ENCODE assay signal across 8 cellular contexts in genomic region chr11:126282361-126282741, GRCh38. TPM values are rescaled to one million over a fixed set of nuclear protein-coding genes. Genes with fewer than 3 reads are reported as not detected.
DNase-seq lines count a peak whose midpoint lies in the region; ATAC-seq and TF ChIP-seq lines count a peak whose summit lies in the region.

No MANE protein-coding gene starts in this region.

- intact Hi-C loops in posterior cingulate gyrus (cut with DNase I), result no loop called here

- H3K4me3 ChIP-seq in SJSA1, result peak overlapping the region; percentile 66

- H3K27me3 Mint-ChIP-seq in HFFc6 (ENCODE audit: insufficient read depth), result no peaks in the 10 kb centered on the region; the same call in 1 of the 2 replicates

- no peak for ATAC-seq in HG02973 (IDR thresholded peaks at IDR 0.05; ENCODE audit: unreplicated experiment)

- peaks cover 31% of the 10 kb centered on the region for H3K4me1 Mint-ChIP-seq in HFFc6 (ENCODE audit: low read depth)

- no peak overlapping the region for H3K27ac ChIP-seq in SJSA1

- H3K4me3 Mint-ChIP-seq in HFFc6, result peak overlapping the region; percentile 90

- TF ChIP-seq CTCF in HFFc6 (IDR thresholded peaks at IDR 0.05), result no peak

- no peaks in the 10 kb centered on the region for H3K9me3 Mint-ChIP-seq in HFFc6

- H3K9me3 ChIP-seq in SJSA1 (replicated peaks), result no peaks in the 10 kb centered on the region

- peak overlapping the region; percentile 89 for H3K27ac Mint-ChIP-seq in HFFc6

- peaks cover 8% of the 10 kb centered on the region for H3K36me3 Mint-ChIP-seq in HFFc6 (ENCODE audit: low read depth)

- no peaks in the 10 kb centered on the region for H3K36me3 ChIP-seq in SJSA1

- peaks cover 8% of the 10 kb centered on the region; the same call in 1 of the 2 replicates for H3K4me1 ChIP-seq in SJSA1 (replicated peaks)

- H3K27me3 ChIP-seq in SJSA1 (replicated peaks), result no peaks in the 10 kb centered on the region

- DNase-seq in COR-L47 (lab: John Stamatoyannopoulos, UW), result peak; percentile 48
- peak; percentile 11 for DNase-seq in HFFc6
- DNase-seq in SJSA1 (ENCODE audit: low read depth in 1 of 2, low spot score in 2 of 2), result no peak
- DNase-seq in astrocyte of the hippocampus (ENCODE audit: low read depth, low spot score), result peak; percentile 66
- DNase-seq in hepatic stellate cell (ENCODE audit: low spot score), result peak; percentile 61
- peak in 9 of 10 donors; percentile 30 to 92 (median 45) for DNase-seq in posterior cingulate gyrus
- DNase-seq in HCEC 1CT, result no peak

RNA-seq across cellular contexts. Expression of gene TIRAP, which starts 0.5 kb away (rescaled TPM):
- total RNA-seq in HFFc6 (2021; fragmentation: NEBNext Ultra II Directional; extraction: Animal tissue kit (Norgen Biotek cat#: 25700)), result 1 to 10 TPM; 7.6 to 9.7 (median 8.2) TPM
- 1.4 and 1.7 TPM in 2 replicates for total RNA-seq in SJSA1 (2014; rRNA removed; shearing (Covaris generic))

RNA-seq across cellular contexts. Expression of gene FOXRED1, which starts 13.4 kb away (rescaled TPM):
- total RNA-seq in HFFc6 (2021; fragmentation: NEBNext Ultra II Directional; extraction: Animal tissue kit (Norgen Biotek cat#: 25700)), result 10 to 100 TPM; 10.4 to 15.9 (median 14.9) TPM
- total RNA-seq in SJSA1 (2014; rRNA removed; shearing (Covaris generic)), result 12.8 and 14.8 TPM in 2 replicates

RNA-seq across cellular contexts. Expression of gene SRPRA, which starts 13.7 kb away (rescaled TPM):
- 100 to 1,000 TPM; 153 to 177 (median 162) TPM for total RNA-seq in HFFc6 (2021; fragmentation: NEBNext Ultra II Directional; extraction: Animal tissue kit (Norgen Biotek cat#: 25700))
- 70.6 and 85.1 TPM in 2 replicates for total RNA-seq in SJSA1 (2014; rRNA removed; shearing (Covaris generic))

RNA-seq across cellular contexts. Expression of gene DCPS, which starts 21.5 kb away (rescaled TPM):
- total RNA-seq in HFFc6 (2021; fragmentation: NEBNext Ultra II Directional; extraction: Animal tissue kit (Norgen Biotek cat#: 25700)), result 10 to 100 TPM; 19.0 to 26.6 (median 24.3) TPM
- 8.1 and 13.5 TPM in 2 replicates for total RNA-seq in SJSA1 (2014; rRNA removed; shearing (Covaris generic))

Comparison
In these comparisons a context has a peak if more than half of its experiments do, and no peak if none do; other contexts are left out.
1. DNase-seq: peak in COR-L47 (single experiment), HFFc6 (single experiment), astrocyte of the hippocampus (single experiment), hepatic stellate cell (single experiment) and posterior cingulate gyrus (9 of 10); none in SJSA1 (0 of 2) and HCEC 1CT (single experiment).